Comparison of ENCODE assay signal across 14 cellular contexts in the genomic region with DNA sequence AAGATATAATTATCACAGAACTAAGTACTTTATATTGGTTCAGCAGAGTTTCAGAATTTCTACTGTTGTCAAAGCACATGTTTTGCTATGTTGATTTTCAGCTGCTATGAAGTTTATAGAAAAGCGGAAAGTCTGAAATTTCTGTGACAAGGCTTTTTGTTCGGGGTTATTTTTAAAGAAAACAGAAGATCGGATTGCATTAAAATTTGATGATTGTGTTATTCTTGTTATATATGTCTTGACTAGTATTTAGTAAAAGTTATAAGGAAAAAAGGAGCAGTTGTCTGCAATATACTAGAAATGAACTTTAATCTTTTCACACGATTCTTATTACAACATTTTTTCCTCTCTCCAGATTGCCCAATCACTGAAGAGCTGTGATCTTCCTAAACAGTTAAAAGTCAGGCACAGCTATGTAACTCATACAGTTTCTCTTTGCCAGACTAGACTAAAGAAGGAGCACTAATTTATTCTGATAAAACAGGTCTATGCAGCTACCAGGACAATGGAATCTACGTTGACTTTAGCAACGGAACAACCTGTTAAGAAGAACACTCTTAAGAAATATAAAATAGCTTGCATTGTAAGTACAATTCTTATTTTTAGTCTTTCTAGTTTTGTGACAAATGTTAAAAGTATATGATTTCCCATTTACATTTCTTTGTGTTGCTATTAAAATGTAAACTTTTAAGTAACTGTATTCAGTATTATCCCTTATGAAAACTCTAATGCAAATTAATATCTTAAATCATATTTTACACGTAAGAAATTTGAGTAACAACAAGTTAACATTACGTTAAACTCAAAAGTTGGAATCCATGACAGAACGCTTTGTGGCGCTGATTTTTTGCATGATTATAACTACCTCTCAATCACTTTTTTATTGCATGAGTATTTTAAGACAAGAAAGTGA. TPM values are rescaled to one million over a fixed set of nuclear protein-coding genes. Genes with fewer than 3 reads are reported as not detected.
A peak's percentile ranks its signal among the peaks of the same experiment; 100 is the strongest.
DNase-seq lines count a peak whose midpoint lies in the region; ATAC-seq and TF ChIP-seq lines count a peak whose summit lies in the region.
"Had no signal": no experiment of that assay in that cellular context is flagged by ENCODE, and none has a peak within 500 bp of the region (broad histone marks: within the 10 kb centered on the region; RNA-seq: fewer than 3 reads in every experiment).

Gene ENPP3, plus strand, starts transcription at position 423 of the 913 bp plus-strand sequence. Its CDS starts 83 bp downstream, at position 506.

- H3K9me3 Mint-ChIP-seq in WTC11, result no peaks in the 10 kb centered on the region

- peaks cover 25% of the 10 kb centered on the region for H3K27me3 Mint-ChIP-seq in WTC11 (ENCODE audit: low read depth)

- H3K4me1 Mint-ChIP-seq in WTC11, result no peaks in the 10 kb centered on the region
- H3K4me1 Mint-ChIP-seq: CD4-positive, alpha-beta memory T cell had no signal

- H3K4me1 ChIP-seq in skeletal muscle satellite cell (ENCODE audit: control insufficient read depth, insufficient read depth, low read length) (no peaks in the 10 kb centered on the region), BE2C (no peaks in the 10 kb centered on the region; the same call in none of the 2 replicates)

- H3K27me3 ChIP-seq in skeletal muscle satellite cell (ENCODE audit: control insufficient read depth, insufficient read depth, low read length) (peaks cover 29% of the 10 kb centered on the region), BE2C (no peaks in the 10 kb centered on the region)

- H3K4me3 Mint-ChIP-seq in WTC11, result no peak within 1 kb of the TSS
- H3K4me3 Mint-ChIP-seq: CD4-positive, alpha-beta memory T cell had no signal

- TF ChIP-seq CTCF in WTC11 (IDR thresholded peaks at IDR 0.05) (no peak), fibroblast of villous mesenchyme (IDR thresholded peaks at IDR 0.05; ENCODE audit: insufficient read depth, low read depth, low read length) (no peak), BE2C (IDR thresholded peaks at IDR 0.05; ENCODE audit: low read depth, low read length) (no peak)

- H3K36me3 ChIP-seq in skeletal muscle satellite cell (ENCODE audit: insufficient read depth, low read length) (no peaks in the 10 kb centered on the region), BE2C (no peaks in the 10 kb centered on the region)

- H3K9ac ChIP-seq in skeletal muscle satellite cell (ENCODE audit: low read depth, low read length), result no peak within 1 kb of the TSS

- CTCF ChIA-PET in WTC11 (lab: Charles Lee), result interaction anchor here (4.6 kb wide), 1 partner anchor 9 kb away, joined by 57 read pairs; the partner anchor contains the start of gene MED23

- no peak within 1 kb of the TSS for H3K27ac Mint-ChIP-seq in WTC11

- no peaks in the 10 kb centered on the region for H3K9me3 ChIP-seq in skeletal muscle satellite cell (replicated peaks; ENCODE audit: low read length)
- no peaks in the 10 kb centered on the region for H3K9me3 ChIP-seq in BE2C

- H3K4me3 ChIP-seq in fibroblast of villous mesenchyme (ENCODE audit: low read depth, low read length) (no peak within 1 kb of the TSS), skeletal muscle satellite cell (ENCODE audit: low read length) (no peak within 1 kb of the TSS), BE2C (ENCODE audit: low read depth, low read length) (no peak within 1 kb of the TSS)
- H3K4me3 ChIP-seq: coronary artery had no signal

- no peak for ATAC-seq in WTC11
- no peak for ATAC-seq in GM19328 (IDR thresholded peaks at IDR 0.05; ENCODE audit: unreplicated experiment)

- peak within 1 kb of the TSS; percentile 46 for H3K4me2 ChIP-seq in skeletal muscle satellite cell (ENCODE audit: low read length)

- peak; percentile 26 for DNase-seq in HCEC 1CT
- DNase-seq in WTC11 (ENCODE audit: low spot score), result no peak
- DNase-seq in fibroblast of villous mesenchyme (ENCODE audit: low read depth), result peak; percentile 41
- DNase-seq in dedifferentiated amniotic fluid mesenchymal stem cell (ENCODE audit: extremely low spot score), result no peak
- no peak for DNase-seq in BE2C
- DNase-seq in stimulated activated naive CD4-positive, alpha-beta T cell treated with Interleukin-2 at 50 U/mL for 16 hours (lab: John Stamatoyannopoulos, UW), result no peak
- DNase-seq: activated CD8-positive, alpha-beta memory T cell treated with anti-CD3 and anti-CD28 coated beads, Interleukin-2, amount 50 U/mL, for 48 hours; amniotic stem cell; CD4-positive, alpha-beta memory T cell; GDM1; NCI-H1048 had no signal

- H3K36me3 Mint-ChIP-seq in WTC11, result no peaks in the 10 kb centered on the region
- H3K36me3 Mint-ChIP-seq: CD4-positive, alpha-beta memory T cell had no signal

- POLR2A ChIA-PET in WTC11 (lab: Charles Lee), result no interaction called here

TF ChIP-seq in WTC11, 78 proteins besides CTCF, POLR2A, EP300 and RAD21:
- TF ChIP-seq GABPB1 (CRISPR knock-in tag; IDR thresholded peaks at IDR 0.05), result 0 out of 2 replicates have a peak, but pooled peaks have one; percentile 17
- no peak for TF ChIP-seq NFE2L1 (CRISPR knock-in tag; IDR thresholded peaks at IDR 0.05)

RNA-seq across cellular contexts. Expression of gene ENPP3, which starts in this region (rescaled TPM):
- 0.48 TPM in 1 of 3 replicates, not detected in the others for total RNA-seq in WTC11 (2021)
- under 0.01 TPM in 1 of 2 replicates, not detected in the other for total RNA-seq in fibroblast of villous mesenchyme
- total RNA-seq in skeletal muscle satellite cell (2012; rRNA removed), result under 0.01 TPM in 1 of 2 replicates, not detected in the other
- 0.14 TPM for polyA plus RNA-seq in BE2C (2012; ENCODE audit: insufficient read depth, insufficient read length, low read depth)

Comparison
In these comparisons a context has a peak if more than half of its experiments do, and no peak if none do; other contexts are left out.
1. Peak in DNase-seq in fibroblast of villous mesenchyme; RNA of the gene not detected or under 1 TPM.